ENCODE assay signal across 9 cellular contexts in genomic region chr15:43249699-43250203, GRCh38. TPM values are rescaled to one million over a fixed set of nuclear protein-coding genes. Genes with fewer than 3 reads are reported as not detected.
DNase-seq lines count a peak whose midpoint lies in the region; ATAC-seq lines count a peak whose summit lies in the region.
"Had no signal": no experiment of that assay in that cellular context is flagged by ENCODE, and none has a peak within 500 bp of the region (broad histone marks: within the 10 kb centered on the region; RNA-seq: fewer than 3 reads in every experiment).

No MANE protein-coding gene starts in this region.

- H3K4me1 Mint-ChIP-seq in activated T-helper 17 cell treated with anti-CD3 and anti-CD28 coated beads, Interleukin-2, amount 50 U/mL, for 72 hours = peaks cover 20% of the 10 kb centered on the region

- DNase-seq in stimulated activated CD4-positive, alpha-beta T cell treated with anti-CD3 and anti-CD28 coated beads, Interleukin-15, amount 100 ng/mL, for 24 hours = peak; percentile 26
- no peak for DNase-seq in stimulated activated CD4-positive, alpha-beta T cell treated with anti-CD3 and anti-CD28 coated beads, Interleukin-4, amount 100 ng/mL, for 24 hours
- DNase-seq in stromal cell of bone marrow (ENCODE audit: low read depth) = peak; percentile 73
- no peak for DNase-seq in anterior cingulate cortex (lab: John Stamatoyannopoulos, UW)
- DNase-seq in GOT3 (lab: John Stamatoyannopoulos, UW) = no peak
- DNase-seq in iPS-NIHi7 (ENCODE audit: extremely low spot score) = no peak

- no peaks in the 10 kb centered on the region for H3K9me3 Mint-ChIP-seq in activated T-helper 17 cell treated with anti-CD3 and anti-CD28 coated beads, Interleukin-2, amount 50 U/mL, for 72 hours

- H3K4me3 Mint-ChIP-seq in activated T-helper 17 cell treated with anti-CD3 and anti-CD28 coated beads, Interleukin-2, amount 50 U/mL, for 72 hours = peak overlapping the region; percentile 50

- no peaks in the 10 kb centered on the region for H3K36me3 Mint-ChIP-seq in activated T-helper 17 cell treated with anti-CD3 and anti-CD28 coated beads, Interleukin-2, amount 50 U/mL, for 72 hours (ENCODE audit: low read depth)

- H3K27ac Mint-ChIP-seq in activated T-helper 17 cell treated with anti-CD3 and anti-CD28 coated beads, Interleukin-2, amount 50 U/mL, for 72 hours = peak overlapping the region; percentile 81

- no peaks in the 10 kb centered on the region for H3K27me3 Mint-ChIP-seq in activated T-helper 17 cell treated with anti-CD3 and anti-CD28 coated beads, Interleukin-2, amount 50 U/mL, for 72 hours

- peak; percentile 51 for ATAC-seq in HG03460 (IDR thresholded peaks at IDR 0.05; ENCODE audit: unreplicated experiment)
- peak; percentile 55 for ATAC-seq in activated T-helper 17 cell treated with anti-CD3 and anti-CD28 coated beads, Interleukin-2, amount 50 U/mL, for 72 hours (replicated peaks)

RNA-seq across cellular contexts. Expression of gene TGM5, which starts 17.0 kb away (rescaled TPM):
- total RNA-seq in activated T-helper 17 cell treated with anti-CD3 and anti-CD28 coated beads, Interleukin-2, amount 50 U/mL, for 72 hours = under 1 TPM; 0.48 to 0.61 TPM
- total RNA-seq: activated CD8-positive, alpha-beta memory T cell treated with anti-CD3 and anti-CD28 coated beads for 36 hours had no signal

RNA-seq across cellular contexts. Expression of gene EPB42, which starts 28.9 kb away (rescaled TPM):
- not detected for total RNA-seq in activated T-helper 17 cell treated with anti-CD3 and anti-CD28 coated beads, Interleukin-2, amount 50 U/mL, for 72 hours
- total RNA-seq: activated CD8-positive, alpha-beta memory T cell treated with anti-CD3 and anti-CD28 coated beads for 36 hours had no signal

RNA-seq across cellular contexts. Expression of gene TGM7, which starts 52.3 kb away (rescaled TPM):
- not detected for total RNA-seq in activated T-helper 17 cell treated with anti-CD3 and anti-CD28 coated beads, Interleukin-2, amount 50 U/mL, for 72 hours
- total RNA-seq: activated CD8-positive, alpha-beta memory T cell treated with anti-CD3 and anti-CD28 coated beads for 36 hours had no signal

Comparison
In these comparisons a context has a peak if more than half of its experiments do, and no peak if none do; other contexts are left out.
1. DNase-seq: peak in stimulated activated CD4-positive, alpha-beta T cell treated with anti-CD3 and anti-CD28 coated beads, Interleukin-15, amount 100 ng/mL, for 24 hours (single experiment) and stromal cell of bone marrow (single experiment); none in stimulated activated CD4-positive, alpha-beta T cell treated with anti-CD3 and anti-CD28 coated beads, Interleukin-4, amount 100 ng/mL, for 24 hours (single experiment), anterior cingulate cortex (0 of 58), GOT3 (single experiment) and iPS-NIHi7 (single experiment).